ENCODE assay signal across 12 cellular contexts in the genomic region with DNA sequence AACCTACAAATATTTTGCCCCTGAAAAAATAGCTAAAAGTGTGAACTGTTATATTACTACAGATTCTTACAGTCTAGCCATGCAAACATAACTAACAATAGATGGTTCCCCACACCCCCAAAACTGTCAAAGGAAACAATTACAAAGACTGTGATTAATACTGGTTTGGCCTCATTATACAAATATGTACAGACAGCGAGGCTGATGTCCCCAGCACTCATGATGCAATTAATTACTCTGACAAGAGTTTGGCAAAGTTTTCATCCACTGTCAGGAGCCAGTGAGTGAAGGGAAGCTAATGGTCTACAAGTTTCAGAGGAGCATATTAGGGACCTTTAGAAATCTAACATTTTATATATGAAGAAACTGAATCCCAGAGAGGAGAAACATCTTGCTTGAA.
DNase-seq lines count a peak whose midpoint lies in the region; ATAC-seq and TF ChIP-seq lines count a peak whose summit lies in the region.
"Had no signal": no experiment of that assay in that cellular context is flagged by ENCODE, and none has a peak within 500 bp of the region (broad histone marks: within the 10 kb centered on the region; RNA-seq: fewer than 3 reads in every experiment).

No MANE protein-coding gene starts in this region.

- no peak overlapping the region for H3K27ac Mint-ChIP-seq in stimulated activated effector memory CD8-positive, alpha-beta T cell treated with anti-CD3 and anti-CD28 coated beads, Interleukin-12 subunit alpha, Interleukin-12 subunit beta, amount 100 ng/mL, for 72 hours

- TF ChIP-seq EP300 in Ishikawa (IDR thresholded peaks at IDR 0.05; ENCODE audit: borderline replicate concordance) = peak; percentile 91

- H3K4me3 Mint-ChIP-seq in stimulated activated effector memory CD8-positive, alpha-beta T cell treated with anti-CD3 and anti-CD28 coated beads, Interleukin-12 subunit alpha, Interleukin-12 subunit beta, amount 100 ng/mL, for 72 hours = no peak overlapping the region

- H3K79me2 ChIP-seq in hepatocyte = no peaks in the 10 kb centered on the region

- no peaks in the 10 kb centered on the region for H4K20me1 ChIP-seq in hepatocyte (ENCODE audit: insufficient read depth, poor library complexity, severe bottlenecking)

- no peak for ATAC-seq in stimulated activated effector memory CD8-positive, alpha-beta T cell treated with anti-CD3 and anti-CD28 coated beads, Interleukin-12 subunit alpha, Interleukin-12 subunit beta, amount 100 ng/mL, for 72 hours

- H3K27me3 ChIP-seq in A673 (replicated peaks; ENCODE audit: insufficient read depth, low read depth, low read length, poor library complexity) = no peaks in the 10 kb centered on the region
- H3K27me3 ChIP-seq in hepatocyte = no peaks in the 10 kb centered on the region
- H3K27me3 ChIP-seq: ascending aorta had no signal

- no peaks in the 10 kb centered on the region for H3K9me3 ChIP-seq in A673 (ENCODE audit: low read depth, low read length, poor library complexity, severe bottlenecking)
- H3K9me3 ChIP-seq in hepatocyte (ENCODE audit: low read depth) = no peaks in the 10 kb centered on the region
- H3K9me3 ChIP-seq: ascending aorta had no signal

- no TSS peak for BruUV-seq in A673 (replicated peaks; lab: Mats Ljungman, UMichigan)

- H3K9me2 ChIP-seq in hepatocyte (replicated peaks; ENCODE audit: insufficient read depth) = no peaks in the 10 kb centered on the region

- peaks cover 74% of the 10 kb centered on the region for H3K36me3 Mint-ChIP-seq in stimulated activated effector memory CD8-positive, alpha-beta T cell treated with anti-CD3 and anti-CD28 coated beads, Interleukin-12 subunit alpha, Interleukin-12 subunit beta, amount 100 ng/mL, for 72 hours

- peaks cover 38% of the 10 kb centered on the region for H3K36me3 ChIP-seq in A673 (ENCODE audit: insufficient read depth, low read length, poor library complexity, severe bottlenecking)
- no peaks in the 10 kb centered on the region for H3K36me3 ChIP-seq in hepatocyte (replicated peaks; ENCODE audit: insufficient read depth, low read depth)

- no peak for TF ChIP-seq CTCF in A673 (conservative IDR thresholded peaks at IDR 0.05; ENCODE audit: low read depth, low read length)
- no peak for TF ChIP-seq CTCF in cardiac fibroblast (IDR thresholded peaks at IDR 0.05; ENCODE audit: low read depth, low read length)
- no peak for TF ChIP-seq CTCF in hepatocyte (IDR thresholded peaks at IDR 0.05; ENCODE audit: poor library complexity)

- no peak overlapping the region for H2AFZ ChIP-seq in hepatocyte

- CTCF ChIA-PET in A673 (lab: Charles Lee) = no interaction called here

- H3K4me1 Mint-ChIP-seq in stimulated activated effector memory CD8-positive, alpha-beta T cell treated with anti-CD3 and anti-CD28 coated beads, Interleukin-12 subunit alpha, Interleukin-12 subunit beta, amount 100 ng/mL, for 72 hours = peaks cover 11% of the 10 kb centered on the region

- intact Hi-C loops in A673 (cut with micrococcal nuclease; ENCODE audit: unreplicated experiment) = no loop called here

- POLR2A ChIA-PET in A673 (lab: Charles Lee; ENCODE audit: low non-redundant PET) = interaction anchor here (0.9 kb wide), 1 partner anchor 346 kb away, joined by 3 read pairs; no protein-coding TSS in a partner anchor

- H3K4me3 ChIP-seq in A673 (ENCODE audit: low read depth, low read length, poor library complexity, severe bottlenecking) = no peak overlapping the region
- H3K4me3 ChIP-seq in cardiac fibroblast (replicated peaks in 1 of 2; ENCODE audit: low read depth in 2 of 2, low read length in 2 of 2) = no peak overlapping the region
- no peak overlapping the region for H3K4me3 ChIP-seq in hepatocyte
- H3K4me3 ChIP-seq: ascending aorta had no signal

- H3K4me2 ChIP-seq in hepatocyte = no peak overlapping the region

- no peak overlapping the region for H3K27ac ChIP-seq in A673 (ENCODE audit: low read depth, low read length, poor library complexity, severe bottlenecking)
- no peak overlapping the region for H3K27ac ChIP-seq in hepatocyte
- H3K27ac ChIP-seq: ascending aorta had no signal

- no peak for TF ChIP-seq RAD21 in Ishikawa (IDR thresholded peaks at IDR 0.05; ENCODE audit: low read depth)

- H3K4me1 ChIP-seq in A673 (ENCODE audit: insufficient read depth, low read length, poor library complexity, severe bottlenecking) = peaks cover 34% of the 10 kb centered on the region
- H3K4me1 ChIP-seq in hepatocyte (ENCODE audit: insufficient read depth) = peaks cover 2% of the 10 kb centered on the region

- 75% methylated on average over 1 of the region's 1 CpG for WGBS in hepatocyte (ENCODE audit: low lambda C conversion rate, missing lambda C conversion rate)

- DNase-seq in A673 (ENCODE audit: low spot score) (peak; percentile 69), cardiac fibroblast (ENCODE audit: low read depth in 2 of 2) (peak; percentile 64 to 66), kidney glomerular epithelial cell (lab: John Stamatoyannopoulos, UW) (peak; percentile 55), hepatocyte (ENCODE audit: low spot score) (no peak), UCSD-AML1 (lab: John Stamatoyannopoulos, UW; ENCODE audit: unreplicated experiment) (no peak)
- DNase-seq in stimulated activated effector memory CD8-positive, alpha-beta T cell treated with anti-CD3 and anti-CD28 coated beads, Interleukin-12 subunit alpha, Interleukin-12 subunit beta, amount 100 ng/mL, for 72 hours (ENCODE audit: low spot score in 2 of 2) = no peak
- DNase-seq in activated T-cell treated with anti-CD3 and anti-CD28 coated beads, Interleukin-2, amount 50 U/mL, for 48 hours = no peak
- DNase-seq: activated T-cell treated with anti-CD3 and anti-CD28 coated beads, Interleukin-2, amount 50 U/mL, for 1 hour; DMS79; NCI-H526 had no signal

- H3K9me3 Mint-ChIP-seq in stimulated activated effector memory CD8-positive, alpha-beta T cell treated with anti-CD3 and anti-CD28 coated beads, Interleukin-12 subunit alpha, Interleukin-12 subunit beta, amount 100 ng/mL, for 72 hours = no peaks in the 10 kb centered on the region

TF ChIP-seq in Ishikawa, 13 proteins besides CTCF, POLR2A, EP300 and RAD21:
- TF ChIP-seq FOXM1 (IDR thresholded peaks at IDR 0.05; ENCODE audit: borderline replicate concordance, low read depth) (peak; percentile 78), MAX (IDR thresholded peaks at IDR 0.05) (peak; percentile 51; the same call in 1 of the 2 replicates), CREB1 (IDR thresholded peaks at IDR 0.05; ENCODE audit: low read depth) (no peak), CEBPB (IDR thresholded peaks at IDR 0.05) (peak; percentile 73), TCF12 (IDR thresholded peaks at IDR 0.05; ENCODE audit: low read depth) (peak; percentile 90), YY1 (IDR thresholded peaks at IDR 0.05; ENCODE audit: low read depth) (no peak), NFIC (IDR thresholded peaks at IDR 0.05) (peak; percentile 98), USF1 (IDR thresholded peaks at IDR 0.05) (no peak), TEAD4 (IDR thresholded peaks at IDR 0.05) (peak; percentile 87), ZBTB7A (IDR thresholded peaks at IDR 0.05; ENCODE audit: low read depth) (no peak), TAF1 (IDR thresholded peaks at IDR 0.05; ENCODE audit: low read depth) (no peak), EGR1 (IDR thresholded peaks at IDR 0.05) (no peak)
- TF ChIP-seq, protein P1, sequence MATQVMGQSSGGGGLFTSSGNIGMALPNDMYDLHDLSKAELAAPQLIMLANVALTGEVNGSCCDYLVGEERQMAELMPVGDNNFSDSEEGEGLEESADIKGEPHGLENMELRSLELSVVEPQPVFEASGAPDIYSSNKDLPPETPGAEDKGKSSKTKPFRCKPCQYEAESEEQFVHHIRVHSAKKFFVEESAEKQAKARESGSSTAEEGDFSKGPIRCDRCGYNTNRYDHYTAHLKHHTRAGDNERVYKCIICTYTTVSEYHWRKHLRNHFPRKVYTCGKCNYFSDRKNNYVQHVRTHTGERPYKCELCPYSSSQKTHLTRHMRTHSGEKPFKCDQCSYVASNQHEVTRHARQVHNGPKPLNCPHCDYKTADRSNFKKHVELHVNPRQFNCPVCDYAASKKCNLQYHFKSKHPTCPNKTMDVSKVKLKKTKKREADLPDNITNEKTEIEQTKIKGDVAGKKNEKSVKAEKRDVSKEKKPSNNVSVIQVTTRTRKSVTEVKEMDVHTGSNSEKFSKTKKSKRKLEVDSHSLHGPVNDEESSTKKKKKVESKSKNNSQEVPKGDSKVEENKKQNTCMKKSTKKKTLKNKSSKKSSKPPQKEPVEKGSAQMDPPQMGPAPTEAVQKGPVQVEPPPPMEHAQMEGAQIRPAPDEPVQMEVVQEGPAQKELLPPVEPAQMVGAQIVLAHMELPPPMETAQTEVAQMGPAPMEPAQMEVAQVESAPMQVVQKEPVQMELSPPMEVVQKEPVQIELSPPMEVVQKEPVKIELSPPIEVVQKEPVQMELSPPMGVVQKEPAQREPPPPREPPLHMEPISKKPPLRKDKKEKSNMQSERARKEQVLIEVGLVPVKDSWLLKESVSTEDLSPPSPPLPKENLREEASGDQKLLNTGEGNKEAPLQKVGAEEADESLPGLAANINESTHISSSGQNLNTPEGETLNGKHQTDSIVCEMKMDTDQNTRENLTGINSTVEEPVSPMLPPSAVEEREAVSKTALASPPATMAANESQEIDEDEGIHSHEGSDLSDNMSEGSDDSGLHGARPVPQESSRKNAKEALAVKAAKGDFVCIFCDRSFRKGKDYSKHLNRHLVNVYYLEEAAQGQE (IDR thresholded peaks at IDR 0.05; ENCODE audit: low read depth) = no peak

Comparison
In these comparisons a context has a peak if more than half of its experiments do, and no peak if none do; other contexts are left out.
1. DNase-seq: peak in A673 (single experiment), cardiac fibroblast (2 of 2) and kidney glomerular epithelial cell (single experiment); none in hepatocyte (single experiment), UCSD-AML1 (single experiment), stimulated activated effector memory CD8-positive, alpha-beta T cell treated with anti-CD3 and anti-CD28 coated beads, Interleukin-12 subunit alpha, Interleukin-12 subunit beta, amount 100 ng/mL, for 72 hours (0 of 2) and activated T-cell treated with anti-CD3 and anti-CD28 coated beads, Interleukin-2, amount 50 U/mL, for 48 hours (0 of 2).